In the genomic region with DNA sequence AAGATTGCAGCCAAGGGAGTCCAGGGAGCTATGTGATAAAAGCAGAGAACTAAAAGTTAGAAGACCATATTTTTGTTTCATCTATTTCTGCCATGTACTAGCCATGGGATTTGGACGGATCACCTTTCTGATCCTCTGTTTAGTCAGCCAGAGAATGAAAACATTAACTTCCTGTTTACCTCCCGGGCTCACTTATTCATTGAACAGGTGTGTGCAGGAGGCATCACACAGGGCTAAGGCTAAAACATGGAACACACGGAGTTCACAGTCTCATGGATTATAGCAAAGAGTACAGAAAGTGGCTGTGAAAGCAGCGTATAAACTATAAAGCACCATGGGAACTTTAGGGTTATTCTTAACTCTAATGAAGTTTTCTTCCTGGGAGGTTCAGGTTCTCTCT, we compare ENCODE assay signal across 18 cellular contexts.
DNase-seq lines count a peak whose midpoint lies in the region; ATAC-seq and TF ChIP-seq lines count a peak whose summit lies in the region.
"Had no signal": no experiment of that assay in that cellular context is flagged by ENCODE, and none has a peak within 500 bp of the region (broad histone marks: within the 10 kb centered on the region; RNA-seq: fewer than 3 reads in every experiment).

No MANE protein-coding gene starts in this region.

- TF ChIP-seq CTCF in RWPE1 (conservative IDR thresholded peaks at IDR 0.05; ENCODE audit: low read depth), result no peak

- POLR2A ChIA-PET in RWPE1 (lab: Yijun Ruan, JAX; ENCODE audit: low non-redundant PET), result no interaction called here

- DNase-seq in DMS153 treated with DMSO at 0.1 percent for 48 hours (lab: John Stamatoyannopoulos, UW; ENCODE audit: unreplicated experiment) (peak; percentile 80), NCI-H1436 (lab: John Stamatoyannopoulos, UW) (peak; percentile 30), NCI-H526 treated with DMSO at 0.1 percent for 48 hours (lab: John Stamatoyannopoulos, UW) (peak; percentile 36), dermis blood vessel endothelial cell (peak; percentile 36), NK-92 (lab: John Stamatoyannopoulos, UW; ENCODE audit: unreplicated experiment) (no peak), RWPE1 (ENCODE audit: low spot score) (no peak)
- DNase-seq in activated T-cell treated with anti-CD3 and anti-CD28 coated beads, Interleukin-2, amount 50 U/mL, for 48 hours, result no peak
- DNase-seq: activated T-cell treated with anti-CD3 and anti-CD28 coated beads for 4 hours; CD8-positive, alpha-beta memory T cell; endodermal cell; GF-D8; mesendoderm; NCI-H524; right lobe of liver; Right ventricle myocardium superior; T-helper 2 cell had no signal

- CTCF ChIA-PET in RWPE1 (lab: Yijun Ruan, JAX), result no interaction called here

- no peak overlapping the region for H3K27ac ChIP-seq in RWPE1
- H3K27ac ChIP-seq: neural progenitor cell, right lobe of liver had no signal

- ATAC-seq in GM21825 (IDR thresholded peaks at IDR 0.05; ENCODE audit: unreplicated experiment), result no peak

Comparison
In these comparisons a context has a peak if more than half of its experiments do, and no peak if none do; other contexts are left out.
1. DNase-seq: peak in DMS153 treated with DMSO at 0.1 percent for 48 hours (single experiment), NCI-H1436 (single experiment), NCI-H526 treated with DMSO at 0.1 percent for 48 hours (single experiment) and dermis blood vessel endothelial cell (single experiment); none in activated T-cell treated with anti-CD3 and anti-CD28 coated beads, Interleukin-2, amount 50 U/mL, for 48 hours (0 of 2), NK-92 (single experiment) and RWPE1 (single experiment).